Comparison of ENCODE assay signal across 21 cellular contexts in genomic region chr10:103922659-103923058, GRCh38.
"Had no signal": no experiment of that assay in that cellular context is flagged by ENCODE, and none has a peak within 500 bp of the region (broad histone marks: within the 10 kb centered on the region; RNA-seq: fewer than 3 reads in every experiment).

No MANE protein-coding gene starts in this region.

- H3K9me3 ChIP-seq: Peyer's patch, SJCRH30 had no signal

- FAIRE-seq: K562 had no signal

- H3K36me3 ChIP-seq: Peyer's patch, SJCRH30 had no signal

- ATAC-seq: K562, PC-3, Right ventricle myocardium inferior, SK-N-SH treated with all-trans-retinoic acid at 6 μM for 48 hours had no signal

- H3K4me2 ChIP-seq: KMS-11 had no signal

- H3K27me3 ChIP-seq: Peyer's patch, SJCRH30 had no signal

- H3K4me3 ChIP-seq: K562, Peyer's patch, SJCRH30 had no signal

- H3K9ac ChIP-seq: KMS-11 had no signal

- H3K27ac ChIP-seq: KMS-11, Peyer's patch, SJCRH30 had no signal

- DNase-seq: Kasumi-1, MM.1S, NCI-H1092 treated with DMSO at 0.1 percent for 48 hours, NCI-H1436, NCI-H187, NCI-H2029, NCI-H2081 treated with DMSO at 0.1 percent for 48 hours, NCI-H2171, NCI-H446, NCI-H510A, NCI-H524 treated with DMSO at 0.1 percent for 48 hours, NCI-H69, NCI-H774, PC-3, Peyer's patch, SHP77 treated with DMSO at 0.1 percent for 48 hours, SJCRH30 had no signal
